In genomic region chr11:130585545-130585944, GRCh38 we compare ENCODE assay signal across 14 cellular contexts.
DNase-seq lines count a peak whose midpoint lies in the region; ATAC-seq and TF ChIP-seq lines count a peak whose summit lies in the region.
"Had no signal": no experiment of that assay in that cellular context is flagged by ENCODE, and none has a peak within 500 bp of the region (broad histone marks: within the 10 kb centered on the region; RNA-seq: fewer than 3 reads in every experiment).

No MANE protein-coding gene starts in this region.

- H3K36me3 ChIP-seq in adipocyte (ENCODE audit: control insufficient read depth, insufficient read depth, low read length, severe bottlenecking): no peaks in the 10 kb centered on the region
- H3K36me3 ChIP-seq: esophagus squamous epithelium had no signal

- H3K27me3 ChIP-seq in adipocyte (replicated peaks; ENCODE audit: control insufficient read depth, insufficient read depth, low read length): no peaks in the 10 kb centered on the region
- H3K27me3 ChIP-seq: esophagus squamous epithelium had no signal

- H3K4me3 ChIP-seq in adipocyte (ENCODE audit: low read length) (no peak overlapping the region), fibroblast of pulmonary artery (replicated peaks; ENCODE audit: low read depth, low read length) (no peak overlapping the region)
- H3K4me3 ChIP-seq: esophagus squamous epithelium had no signal

- peaks cover 36% of the 10 kb centered on the region for H3K4me1 Mint-ChIP-seq in osteocyte (ENCODE audit: unreplicated experiment)
- H3K4me1 Mint-ChIP-seq: IgD-negative memory B cell had no signal

- no peaks in the 10 kb centered on the region for H3K27me3 Mint-ChIP-seq in osteocyte (ENCODE audit: unreplicated experiment)

- no peaks in the 10 kb centered on the region for H3K36me3 Mint-ChIP-seq in osteocyte (ENCODE audit: unreplicated experiment)
- H3K36me3 Mint-ChIP-seq: activated naive CD8-positive, alpha-beta T cell; IgD-negative memory B cell had no signal

- ATAC-seq in GM21390 (IDR thresholded peaks at IDR 0.05; ENCODE audit: unreplicated experiment): no peak
- no peak for ATAC-seq in HG02571 (IDR thresholded peaks at IDR 0.05; ENCODE audit: unreplicated experiment)

- TF ChIP-seq CTCF in fibroblast of pulmonary artery (IDR thresholded peaks at IDR 0.05; ENCODE audit: low read length, missing control alignments): no peak
- TF ChIP-seq CTCF in osteocyte (IDR thresholded peaks at IDR 0.05): no peak

- no peak overlapping the region for H3K4me3 Mint-ChIP-seq in osteocyte (ENCODE audit: unreplicated experiment)
- H3K4me3 Mint-ChIP-seq: activated naive CD8-positive, alpha-beta T cell; IgD-negative memory B cell had no signal

- DNase-seq in GM03348 (ENCODE audit: low spot score) (peak; percentile 68), adipocyte (ENCODE audit: low read depth) (peak; percentile 40), fibroblast of pulmonary artery (ENCODE audit: low read depth) (peak; percentile 58), osteocyte (ENCODE audit: extremely low spot score, unreplicated experiment) (peak; percentile 40), SIG-M5 treated with dmso at 0.1 percent for 504 hours (lab: John Stamatoyannopoulos, UW; ENCODE audit: unreplicated experiment) (no peak), HCEC 1CT (no peak)
- DNase-seq: C1 segment of cervical spinal cord, esophagus squamous epithelium, NCI-H1436 treated with DMSO at 0.1 percent for 48 hours, NCI-H446 treated with DMSO at 0.1 percent for 48 hours had no signal

- no peaks in the 10 kb centered on the region for H3K9me3 Mint-ChIP-seq in osteocyte (ENCODE audit: unreplicated experiment)

- H3K4me1 ChIP-seq in adipocyte (ENCODE audit: control insufficient read depth, insufficient read depth, low read length): peaks cover 50% of the 10 kb centered on the region

- peak overlapping the region; percentile 54 for H3K27ac Mint-ChIP-seq in osteocyte (ENCODE audit: unreplicated experiment)
- H3K27ac Mint-ChIP-seq: activated naive CD8-positive, alpha-beta T cell had no signal

- H3K9me3 ChIP-seq in adipocyte (ENCODE audit: control insufficient read depth, low read length): peaks cover 6% of the 10 kb centered on the region
- H3K9me3 ChIP-seq: esophagus squamous epithelium had no signal

- peak overlapping the region; percentile 18 for H3K9ac ChIP-seq in adipocyte (ENCODE audit: low read length)

Comparison
In these comparisons a context has a peak if more than half of its experiments do, and no peak if none do; other contexts are left out.
1. DNase-seq: peak in GM03348 (single experiment), adipocyte (single experiment), fibroblast of pulmonary artery (single experiment) and osteocyte (single experiment); none in SIG-M5 treated with dmso at 0.1 percent for 504 hours (single experiment) and HCEC 1CT (single experiment).